8 cellular contexts compared by ENCODE assay signal in genomic region chr6:5302995-5303622, GRCh38. TPM values are rescaled to one million over a fixed set of nuclear protein-coding genes. Genes with fewer than 3 reads are reported as not detected.
A peak's percentile ranks its signal among the peaks of the same experiment; 100 is the strongest.
DNase-seq lines count a peak whose midpoint lies in the region; ATAC-seq, FAIRE-seq and TF ChIP-seq lines count a peak whose summit lies in the region.

No MANE protein-coding gene starts in this region.

- H3K9me3 Mint-ChIP-seq in endodermal cell, result no peaks in the 10 kb centered on the region

- H3K4me3 Mint-ChIP-seq in endodermal cell, result no peak overlapping the region

- H3K27me3 Mint-ChIP-seq in endodermal cell (ENCODE audit: insufficient read depth), result no peaks in the 10 kb centered on the region

- no peak overlapping the region for H3K4me2 ChIP-seq in neuronal stem cell (ENCODE audit: insufficient read depth, low read length, poor library complexity, severe bottlenecking)

- no peak overlapping the region for H3K18ac ChIP-seq in neuronal stem cell (ENCODE audit: low read length)

- TF ChIP-seq CTCF in GM10266 (IDR thresholded peaks at IDR 0.05; ENCODE audit: control insufficient read depth, insufficient read depth, low read depth, missing control alignments) (peak; percentile 93), endodermal cell (conservative IDR thresholded peaks at IDR 0.05) (peak; percentile 83)

- DNase-seq in GM10266 (ENCODE audit: extremely low spot score) (peak; percentile 68), LoVo (ENCODE audit: low spot score) (peak; percentile 24), endodermal cell (peak; percentile 90), neuronal stem cell (ENCODE audit: low spot score) (peak; percentile 12), HTR-8/SVneo (ENCODE audit: insufficient read length, low spot score) (no peak), HCEC 1CT (no peak)
- peak; percentile 30 to 33 for DNase-seq in activated CD4-positive, alpha-beta T cell treated with anti-CD3 and anti-CD28 coated beads, Interleukin-2, amount 50 U/mL, for 24 hours (ENCODE audit: low read depth in 1 of 2, low spot score in 1 of 2)

- H2BK15ac ChIP-seq in neuronal stem cell (ENCODE audit: low read length), result no peak overlapping the region

- H3K23ac ChIP-seq in neuronal stem cell (ENCODE audit: low read depth, low read length, poor library complexity), result no peak overlapping the region

- H3K36me3 ChIP-seq in endodermal cell (ENCODE audit: control insufficient read depth, insufficient read depth, low read length) (no peaks in the 10 kb centered on the region), neuronal stem cell (replicated peaks in 1 of 2; ENCODE audit: control insufficient read depth in 2 of 2, insufficient read depth in 2 of 2, low read length in 2 of 2) (no peaks in the 10 kb centered on the region)

- H4K8ac ChIP-seq in neuronal stem cell (ENCODE audit: low read depth, low read length), result no peak overlapping the region

- H3K27me3 ChIP-seq in endodermal cell (ENCODE audit: control insufficient read depth, insufficient read depth, low read length, poor library complexity, severe bottlenecking) (no peaks in the 10 kb centered on the region), neuronal stem cell (ENCODE audit: control insufficient read depth in 3 of 3, insufficient read depth in 3 of 3, low read depth in 1 of 3, low read length in 3 of 3) (no peaks in the 10 kb centered on the region)

- WGBS in endodermal cell (ENCODE audit: insufficient coverage in 1 of 2, insufficient read length in 1 of 2), 2 experiments, result 35 to 47% methylated on average over 9 to 10 of the region's 10 CpGs
- no CpG with 5 or more reads among the region's 10 CpGs for WGBS in neuronal stem cell (ENCODE audit: extremely low coverage in 2 of 2, insufficient read length in 2 of 2, insufficient replicate concordance in 1 of 2), 2 donors

- peak; percentile 64 for ATAC-seq in GM21737 (IDR thresholded peaks at IDR 0.05; ENCODE audit: unreplicated experiment)

- H2AFZ ChIP-seq in neuronal stem cell (ENCODE audit: low read length), result no peak overlapping the region

- H3K36me3 Mint-ChIP-seq in endodermal cell (ENCODE audit: low read depth), result no peaks in the 10 kb centered on the region

- H3K9ac ChIP-seq in endodermal cell (ENCODE audit: extremely low read depth, low read length, poor library complexity, severe bottlenecking), result no peak overlapping the region
- no peak overlapping the region for H3K9ac ChIP-seq in neuronal stem cell (ENCODE audit: low read depth, low read length, poor library complexity)

- no peaks in the 10 kb centered on the region for H3K9me3 ChIP-seq in endodermal cell (ENCODE audit: control insufficient read depth, low read length)
- H3K9me3 ChIP-seq in neuronal stem cell (replicated peaks in 1 of 2; ENCODE audit: control insufficient read depth in 2 of 2, insufficient read depth in 1 of 2, low read depth in 1 of 2, low read length in 2 of 2), result peaks cover 0 to 2% of the 10 kb centered on the region in 2 donors

- no peak overlapping the region for H3K27ac Mint-ChIP-seq in endodermal cell

- H3K27ac ChIP-seq in endodermal cell (ENCODE audit: low read depth, low read length), result no peak overlapping the region
- H3K27ac ChIP-seq in neuronal stem cell (replicated peaks; ENCODE audit: low read length), result no peak overlapping the region

- H2BK5ac ChIP-seq in neuronal stem cell (ENCODE audit: low read length), result no peak overlapping the region

- H3K79me1 ChIP-seq in neuronal stem cell (ENCODE audit: low read depth, low read length), result no peaks in the 10 kb centered on the region

- no peak overlapping the region for H2BK120ac ChIP-seq in neuronal stem cell (ENCODE audit: low read depth, low read length)

- H2BK12ac ChIP-seq in neuronal stem cell (ENCODE audit: low read length), result no peak overlapping the region

- H3K4ac ChIP-seq in neuronal stem cell (ENCODE audit: low read length), result no peak overlapping the region

- H3K4me3 ChIP-seq in endodermal cell (ENCODE audit: low read length) (no peak overlapping the region), neuronal stem cell (ENCODE audit: low read length in 2 of 2) (no peak overlapping the region)

- no peak overlapping the region for H4K91ac ChIP-seq in neuronal stem cell (ENCODE audit: low read depth, low read length, poor library complexity)

- H3K4me1 ChIP-seq in endodermal cell (ENCODE audit: control insufficient read depth, insufficient read depth, low read length) (no peaks in the 10 kb centered on the region), neuronal stem cell (ENCODE audit: control insufficient read depth in 2 of 2, insufficient read depth in 1 of 2, low read depth in 1 of 2, low read length in 2 of 2) (peaks cover under 1 to 2% of the 10 kb centered on the region in 2 donors)

- H2AK5ac ChIP-seq in neuronal stem cell (ENCODE audit: low read depth, low read length), result no peak overlapping the region

- no peak overlapping the region for H3K14ac ChIP-seq in neuronal stem cell (ENCODE audit: low read length)

- peaks cover 15% of the 10 kb centered on the region for H3K4me1 Mint-ChIP-seq in endodermal cell

- FAIRE-seq in HTR-8/SVneo (lab: Jason Lieb, UNC), result no peak

RNA-seq across cellular contexts. Expression of gene FARS2, which starts 41.8 kb away (rescaled TPM):
- total RNA-seq in endodermal cell, result 10 to 100 TPM; 16.2 to 18.3 TPM
- polyA plus RNA-seq in endodermal cell (2013, experiment 1 of 2), result 10.0 TPM
- polyA plus RNA-seq in endodermal cell (2013, experiment 2 of 2), result 8.9 TPM
- polyA plus RNA-seq in neuronal stem cell (2013, experiment 1 of 2), result 6.7 TPM
- 6.7 TPM for polyA plus RNA-seq in neuronal stem cell (2013, experiment 2 of 2)

RNA-seq across cellular contexts. Expression of gene LYRM4, which starts 42.4 kb away (rescaled TPM):
- 10 to 100 TPM; 32.1 to 44.3 TPM for total RNA-seq in endodermal cell
- polyA plus RNA-seq in endodermal cell (2013, experiment 1 of 2), result 48.1 TPM
- 41.4 TPM for polyA plus RNA-seq in endodermal cell (2013, experiment 2 of 2)
- 49.6 TPM for polyA plus RNA-seq in neuronal stem cell (2013, experiment 1 of 2)
- polyA plus RNA-seq in neuronal stem cell (2013, experiment 2 of 2), result 51.2 TPM

Comparison
In these comparisons a context has a peak if more than half of its experiments do, and no peak if none do; other contexts are left out.
1. DNase-seq: peak in GM10266 (single experiment), LoVo (single experiment), activated CD4-positive, alpha-beta T cell treated with anti-CD3 and anti-CD28 coated beads, Interleukin-2, amount 50 U/mL, for 24 hours (2 of 2), endodermal cell (single experiment) and neuronal stem cell (single experiment); none in HTR-8/SVneo (single experiment) and HCEC 1CT (single experiment).